ENCODE assay signal across 22 cellular contexts in genomic region chr13:90690458-90691063, GRCh38.
DNase-seq lines count a peak whose midpoint lies in the region; ATAC-seq and TF ChIP-seq lines count a peak whose summit lies in the region.
"Had no signal": no experiment of that assay in that cellular context is flagged by ENCODE, and none has a peak within 500 bp of the region (broad histone marks: within the 10 kb centered on the region; RNA-seq: fewer than 3 reads in every experiment).

No MANE protein-coding gene starts in this region.

- H2BK20ac ChIP-seq in IMR-90 (ENCODE audit: low read depth, low read length): no peak overlapping the region

- DNase-seq in IMR-90 (peak; percentile 15), fibroblast of gingiva (ENCODE audit: low read depth) (peak; percentile 57), iris pigment epithelial cell (ENCODE audit: low read depth) (peak; percentile 90), vagina (ENCODE audit: extremely low spot score in 2 of 2) (no peak), KG1 (lab: John Stamatoyannopoulos, UW) (no peak), NCI-H774 (lab: John Stamatoyannopoulos, UW) (no peak)
- DNase-seq in stimulated activated naive CD4-positive, alpha-beta T cell (lab: John Stamatoyannopoulos, UW): no peak
- DNase-seq: activated CD4-positive, alpha-beta T cell treated with anti-CD3 and anti-CD28 coated beads, Interleukin-2, amount 10 ng/mL, durations not matched to agents 24 days and 14 days; central memory CD4-positive, alpha-beta T cell; effector CD4-positive, alpha-beta T cell; MG63; naive B cell; NCI-H1436; NCI-H2171; NCI-H82; retina; SIG-M5; T-helper 1 cell had no signal

- no peak overlapping the region for H3K56ac ChIP-seq in IMR-90 (ENCODE audit: extremely low read depth, insufficient read depth, low read length)

- no peaks in the 10 kb centered on the region for H3K27me3 ChIP-seq in ACC112 (ENCODE audit: insufficient read depth, low read length)
- no peaks in the 10 kb centered on the region for H3K27me3 ChIP-seq in IMR-90 (ENCODE audit: control insufficient read depth, insufficient read depth, low read length)
- H3K27me3 ChIP-seq in vagina: no peaks in the 10 kb centered on the region
- H3K27me3 ChIP-seq: MG63, suprapubic skin had no signal

- POLR2A ChIA-PET in IMR-90 (lab: Charles Lee; ENCODE audit: unreplicated experiment): no interaction called here

- H3K9me1 ChIP-seq in IMR-90 (ENCODE audit: insufficient read depth, low read length): no peaks in the 10 kb centered on the region

- H4K20me1 ChIP-seq in IMR-90 (ENCODE audit: insufficient read depth, low read length): no peaks in the 10 kb centered on the region

- TF ChIP-seq POLR2A in IMR-90 (IDR thresholded peaks at IDR 0.05; ENCODE audit: low read depth, low read length) (no peak), vagina (IDR thresholded peaks at IDR 0.05) (no peak)

- CTCF ChIA-PET in IMR-90 (lab: Yijun Ruan, JAX): no interaction called here

- H3K27ac ChIP-seq in ACC112 (ENCODE audit: low read depth, low read length) (peak overlapping the region; percentile 44; the same call in 1 of the 2 replicates), IMR-90 (ENCODE audit: insufficient read depth, low read length) (no peak overlapping the region), vagina (no peak overlapping the region)
- H3K27ac ChIP-seq: C4-2B, suprapubic skin had no signal

- H3K4me1 ChIP-seq in ACC112 (ENCODE audit: control insufficient read depth, insufficient read depth, low read length, unreplicated experiment) (peaks cover 13% of the 10 kb centered on the region), IMR-90 (ENCODE audit: control insufficient read depth, insufficient read depth, low read length) (no peaks in the 10 kb centered on the region), vagina (no peaks in the 10 kb centered on the region)
- H3K4me1 ChIP-seq: suprapubic skin had no signal

- no peak overlapping the region for H4K8ac ChIP-seq in IMR-90 (ENCODE audit: low read depth in 2 of 2, low read length in 2 of 2)

- no peaks in the 10 kb centered on the region for H3K79me1 ChIP-seq in IMR-90 (ENCODE audit: low read depth in 1 of 2, low read length in 2 of 2)

- no peak; the same call in 1 of the 2 replicates for ATAC-seq in IMR-90 (ENCODE audit: low read depth)
- ATAC-seq: GM23338 had no signal

- H2AK9ac ChIP-seq in IMR-90 (replicated peaks; ENCODE audit: low read depth, low read length, poor library complexity): no peak overlapping the region

- TF ChIP-seq RAD21 in IMR-90 (IDR thresholded peaks at IDR 0.05; ENCODE audit: low read length): no peak

- H2AK5ac ChIP-seq in IMR-90 (ENCODE audit: low read depth, low read length): no peak overlapping the region

- no peak overlapping the region for H2BK120ac ChIP-seq in IMR-90 (ENCODE audit: low read depth, low read length)

- no TSS peak for BruUV-seq in IMR-90 (replicated peaks; lab: Mats Ljungman, UMichigan)

- no peaks in the 10 kb centered on the region; the same call in 1 of the 2 replicates for H3K9me3 ChIP-seq in IMR-90 (ENCODE audit: control insufficient read depth, insufficient read depth, low read length)
- H3K9me3 ChIP-seq in vagina: no peaks in the 10 kb centered on the region
- H3K9me3 ChIP-seq: MG63, suprapubic skin had no signal

- no peak overlapping the region for H3K4ac ChIP-seq in IMR-90 (ENCODE audit: low read depth, low read length)

- H3K4me3 ChIP-seq in ACC112 (ENCODE audit: low read depth, low read length) (no peak overlapping the region), IMR-90 (ENCODE audit: insufficient read depth, low read depth, low read length) (no peak overlapping the region), vagina (no peak overlapping the region)
- H3K4me3 ChIP-seq: GM23338, MG63, suprapubic skin had no signal

- no peak overlapping the region for H4K91ac ChIP-seq in IMR-90 (ENCODE audit: insufficient read depth, low read depth, low read length)

- dilution Hi-C loops in IMR-90 (cut with HindIII; ENCODE audit: low sequenced_read_pairs, unreplicated experiment): no loop called here

- no peak overlapping the region for H3K9ac ChIP-seq in IMR-90 (ENCODE audit: low read depth, low read length)

- no peak overlapping the region for H4K5ac ChIP-seq in IMR-90 (ENCODE audit: low read depth, low read length)

- in situ Hi-C loops in IMR-90 (cut with MboI; ENCODE audit: low sequenced_read_pairs): no loop called here

- H2BK5ac ChIP-seq in IMR-90 (ENCODE audit: low read depth, low read length, poor library complexity, severe bottlenecking): no peak overlapping the region

- no peak overlapping the region for H3K18ac ChIP-seq in IMR-90 (ENCODE audit: low read depth, low read length)

- H2AFZ ChIP-seq in ACC112 (ENCODE audit: low read length, unreplicated experiment): peak overlapping the region; percentile 64
- no peak overlapping the region for H2AFZ ChIP-seq in IMR-90 (replicated peaks; ENCODE audit: low read length, poor library complexity)
- H2AFZ ChIP-seq: GM23338 had no signal

- no CpG with 5 or more reads among the region's 5 CpGs for WGBS in IMR-90 (ENCODE audit: extremely low coverage in 2 of 2, insufficient read length in 1 of 2), 2 experiments

- no peak overlapping the region for H3K14ac ChIP-seq in IMR-90 (replicated peaks; ENCODE audit: low read depth, low read length)

- H3K36me3 ChIP-seq in ACC112 (ENCODE audit: insufficient read depth, low read length) (no peaks in the 10 kb centered on the region), IMR-90 (ENCODE audit: control insufficient read depth, insufficient read depth, low read length) (no peaks in the 10 kb centered on the region), vagina (no peaks in the 10 kb centered on the region)
- H3K36me3 ChIP-seq: MG63, suprapubic skin had no signal

- intact Hi-C loops in IMR-90 (cut with micrococcal nuclease) (no loop called here), vagina (cut with DNase I) (no loop called here)

- no peak overlapping the region for H2BK15ac ChIP-seq in IMR-90 (ENCODE audit: low read depth, low read length)

- TF ChIP-seq CTCF in IMR-90 (conservative IDR thresholded peaks at IDR 0.05; ENCODE audit: low read depth, low read length) (no peak), vagina (IDR thresholded peaks at IDR 0.05) (no peak)

- H3K79me2 ChIP-seq in ACC112 (ENCODE audit: control insufficient read depth, insufficient read depth, low read length, unreplicated experiment): no peaks in the 10 kb centered on the region

- H3K23ac ChIP-seq in IMR-90 (ENCODE audit: low read depth, low read length): no peak overlapping the region

- H3K4me2 ChIP-seq in IMR-90 (ENCODE audit: low read depth, low read length): no peak overlapping the region
- H3K4me2 ChIP-seq: GM23338 had no signal

TF ChIP-seq in IMR-90, 13 proteins besides CTCF, POLR2A, EP300 and RAD21:
- TF ChIP-seq BHLHE40 (IDR thresholded peaks at IDR 0.05; ENCODE audit: low read depth, low read length) (no peak), NFE2L2 (IDR thresholded peaks at IDR 0.05; ENCODE audit: low read depth, low read length) (no peak), SMC3 (IDR thresholded peaks at IDR 0.05; ENCODE audit: low read depth, low read length) (no peak), MAFK (IDR thresholded peaks at IDR 0.05; ENCODE audit: low read depth, low read length) (no peak), RFX5 (IDR thresholded peaks at IDR 0.05; ENCODE audit: low read depth, low read length) (no peak), RCOR1 (IDR thresholded peaks at IDR 0.05; ENCODE audit: insufficient replicate concordance, low read length) (no peak), CEBPB (IDR thresholded peaks at IDR 0.05; ENCODE audit: low read depth, low read length) (no peak), USF2 (IDR thresholded peaks at IDR 0.05; ENCODE audit: low read depth, low read length) (no peak)
TF ChIP-seq in IMR-90: peak in this region for 0.

Comparison
In these comparisons a context has a peak if more than half of its experiments do, and no peak if none do; other contexts are left out.
1. DNase-seq: peak in IMR-90 (single experiment), fibroblast of gingiva (single experiment) and iris pigment epithelial cell (single experiment); none in vagina (0 of 2), stimulated activated naive CD4-positive, alpha-beta T cell (0 of 6), KG1 (single experiment) and NCI-H774 (single experiment).